25 cellular contexts compared by ENCODE assay signal in the genomic region with DNA sequence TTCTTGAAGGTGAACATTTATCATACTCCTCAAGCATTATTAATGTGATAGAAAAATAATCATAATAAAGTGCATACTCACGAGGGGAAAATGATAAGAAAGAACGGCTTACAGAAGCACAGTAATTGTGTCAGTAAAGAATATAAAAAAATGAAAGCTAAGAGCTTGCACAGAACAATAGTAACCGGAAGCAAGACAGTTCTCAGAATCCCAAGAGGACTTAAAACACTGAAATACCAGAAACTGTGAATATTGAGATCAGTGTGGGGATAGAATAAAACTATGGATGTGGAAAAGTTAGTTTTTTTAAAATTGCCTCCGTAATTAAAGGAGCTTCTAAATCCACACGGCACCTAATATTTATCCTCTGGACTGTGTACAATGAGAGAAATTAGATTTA.
DNase-seq lines count a peak whose midpoint lies in the region; ATAC-seq and TF ChIP-seq lines count a peak whose summit lies in the region.
"Had no signal": no experiment of that assay in that cellular context is flagged by ENCODE, and none has a peak within 500 bp of the region (broad histone marks: within the 10 kb centered on the region; RNA-seq: fewer than 3 reads in every experiment).

No MANE protein-coding gene starts in this region.

- POLR2A ChIA-PET in SK-N-SH (lab: Yijun Ruan, JAX) = no interaction called here
- POLR2A ChIA-PET in OCI-LY7 (lab: Charles Lee) = interaction anchor here (0.8 to 1.1 kb wide), 3 partner anchors 9 to 181 kb away, joined by 3 to 5 read pairs (median 4); no protein-coding TSS in a partner anchor

- TF ChIP-seq EP300 in SK-N-SH (IDR thresholded peaks at IDR 0.05; ENCODE audit: borderline replicate concordance in 1 of 2, low read depth in 1 of 2, low read length in 1 of 2) = no peak

- no TSS peak for BruUV-seq in OCI-LY7 (replicated peaks; lab: Mats Ljungman, UMichigan)

- no peak overlapping the region for H3K4me2 ChIP-seq in SK-N-SH
- H3K4me2 ChIP-seq in OCI-LY7 (ENCODE audit: low read length) = 0 out of 2 replicates have a peak overlapping the region, but pooled peaks have one; percentile 11
- H3K4me2 ChIP-seq in neuronal stem cell (ENCODE audit: insufficient read depth, low read length, poor library complexity, severe bottlenecking) = no peak overlapping the region
- H3K4me2 ChIP-seq in GM23338 = no peak overlapping the region

- H2BK5ac ChIP-seq in neuronal stem cell (ENCODE audit: low read length) = no peak overlapping the region

- no peaks in the 10 kb centered on the region for H3K27me3 ChIP-seq in SK-N-SH (ENCODE audit: insufficient read depth)
- H3K27me3 ChIP-seq in neuronal stem cell (ENCODE audit: control insufficient read depth in 3 of 3, insufficient read depth in 3 of 3, low read depth in 1 of 3, low read length in 3 of 3) = no peaks in the 10 kb centered on the region
- H3K27me3 ChIP-seq in GM23338 (ENCODE audit: insufficient read depth) = no peaks in the 10 kb centered on the region

- H3K4me1 Mint-ChIP-seq in GM23338 = no peaks in the 10 kb centered on the region
- H3K4me1 Mint-ChIP-seq: CD4-positive, alpha-beta memory T cell had no signal

- CTCF ChIA-PET in SK-N-SH (lab: Yijun Ruan, JAX) = no interaction called here
- CTCF ChIA-PET in OCI-LY7 (lab: Charles Lee; ENCODE audit: unreplicated experiment) = no interaction called here

- no peak overlapping the region for H2BK120ac ChIP-seq in neuronal stem cell (ENCODE audit: low read depth, low read length)

- no peak overlapping the region for H3K4me3 Mint-ChIP-seq in GM23338
- H3K4me3 Mint-ChIP-seq: CD4-positive, alpha-beta memory T cell had no signal

- H3K9me2 ChIP-seq in SK-N-SH = peaks cover 3% of the 10 kb centered on the region; the same call in 1 of the 2 replicates
- no peaks in the 10 kb centered on the region for H3K9me2 ChIP-seq in OCI-LY7 (ENCODE audit: insufficient read depth, low read length)
- H3K9me2 ChIP-seq in GM23338 (ENCODE audit: insufficient read depth) = no peaks in the 10 kb centered on the region

- H2AFZ ChIP-seq in SK-N-SH (ENCODE audit: low read depth) (peak overlapping the region; percentile 54; the same call in 1 of the 2 replicates), OCI-LY7 (ENCODE audit: low read length) (peak overlapping the region; percentile 29; the same call in 1 of the 2 replicates), neuronal stem cell (ENCODE audit: low read length) (peak overlapping the region; percentile 20), GM23338 (no peak overlapping the region)

- H3K9me3 Mint-ChIP-seq in GM23338 = no peaks in the 10 kb centered on the region

- H3K23ac ChIP-seq in neuronal stem cell (ENCODE audit: low read depth, low read length, poor library complexity) = no peak overlapping the region

- H3K79me1 ChIP-seq in neuronal stem cell (ENCODE audit: low read depth, low read length) = no peaks in the 10 kb centered on the region

- H3K9ac ChIP-seq in SK-N-SH = no peak overlapping the region
- H3K9ac ChIP-seq in neuronal stem cell (ENCODE audit: low read depth, low read length, poor library complexity) = no peak overlapping the region

- TF ChIP-seq RAD21 in SK-N-SH (IDR thresholded peaks at IDR 0.05; ENCODE audit: low read length) = no peak

- 88% methylated on average over 5 of the region's 5 CpGs for WGBS in SK-N-SH (ENCODE audit: low lambda C conversion rate)
- no CpG with 5 or more reads among the region's 5 CpGs for WGBS in neuronal stem cell (ENCODE audit: extremely low coverage in 2 of 2, insufficient read length in 2 of 2, insufficient replicate concordance in 1 of 2), 2 donors

- ATAC-seq in SK-N-SH treated with all-trans-retinoic acid at 6 μM for 48 hours (no peak), HG02571 (IDR thresholded peaks at IDR 0.05; ENCODE audit: unreplicated experiment) (no peak), GM23338 (no peak)
- ATAC-seq: Panc1 had no signal

- no peak overlapping the region for H3K27ac Mint-ChIP-seq in GM23338
- H3K27ac Mint-ChIP-seq: CD4-positive, alpha-beta memory T cell had no signal

- no peaks in the 10 kb centered on the region for H3K27me3 Mint-ChIP-seq in GM23338 (ENCODE audit: insufficient read depth, low read depth, poor library complexity)
- H3K27me3 Mint-ChIP-seq: CD4-positive, alpha-beta memory T cell had no signal

- H3K27ac ChIP-seq in SK-N-SH (ENCODE audit: low read depth in 2 of 2, low read length in 1 of 2) = no peak overlapping the region
- no peak overlapping the region for H3K27ac ChIP-seq in OCI-LY7 (ENCODE audit: low read depth, low read length, poor library complexity, severe bottlenecking)
- H3K27ac ChIP-seq in neuronal stem cell (replicated peaks; ENCODE audit: low read length) = no peak overlapping the region
- H3K27ac ChIP-seq in GM23338 (ENCODE audit: low read depth) = no peak overlapping the region

- no peak overlapping the region for H3K4ac ChIP-seq in neuronal stem cell (ENCODE audit: low read length)

- H3K4me3 ChIP-seq in SK-N-SH (ENCODE audit: low read depth in 2 of 2, low read length in 1 of 2) = no peak overlapping the region
- no peak overlapping the region for H3K4me3 ChIP-seq in OCI-LY7 (ENCODE audit: low read depth, low read length, poor library complexity, severe bottlenecking)
- peak overlapping the region; percentile 33 for H3K4me3 ChIP-seq in choroid plexus epithelial cell (ENCODE audit: low read depth, low read length)
- no peak overlapping the region for H3K4me3 ChIP-seq in neuronal stem cell (ENCODE audit: low read length in 2 of 2)
- H3K4me3 ChIP-seq in GM23338 = no peak overlapping the region
- H3K4me3 ChIP-seq: HAP-1 had no signal

- no peak overlapping the region for H2AK5ac ChIP-seq in neuronal stem cell (ENCODE audit: low read depth, low read length)

- intact Hi-C loops in OCI-LY7 (cut with micrococcal nuclease; ENCODE audit: unreplicated experiment) = no loop called here

- H3K36me3 ChIP-seq in SK-N-SH (replicated peaks in 1 of 2; ENCODE audit: control insufficient read depth in 1 of 2, insufficient read depth in 2 of 2, low read length in 1 of 2) = no peaks in the 10 kb centered on the region
- no peaks in the 10 kb centered on the region for H3K36me3 ChIP-seq in OCI-LY7 (ENCODE audit: insufficient read depth, low read length)
- H3K36me3 ChIP-seq in neuronal stem cell (replicated peaks in 1 of 2; ENCODE audit: control insufficient read depth in 2 of 2, insufficient read depth in 2 of 2, low read length in 2 of 2) = no peaks in the 10 kb centered on the region
- H3K36me3 ChIP-seq in GM23338 (ENCODE audit: insufficient read depth) = no peaks in the 10 kb centered on the region
- H3K36me3 ChIP-seq: HAP-1 had no signal

- H3F3A ChIP-seq in SK-N-SH (replicated peaks; ENCODE audit: insufficient read depth) = peaks cover 3% of the 10 kb centered on the region
- H3F3A ChIP-seq in GM23338 (replicated peaks; ENCODE audit: low read depth) = no peaks in the 10 kb centered on the region

- no peak overlapping the region for H2BK15ac ChIP-seq in neuronal stem cell (ENCODE audit: low read length)

- H2BK12ac ChIP-seq in neuronal stem cell (ENCODE audit: low read length) = no peak overlapping the region

- DNase-seq in SK-N-SH = no peak
- DNase-seq in OCI-LY7 (ENCODE audit: low spot score) = no peak
- DNase-seq in choroid plexus epithelial cell (ENCODE audit: low read depth) = peak; percentile 38
- DNase-seq in neuronal stem cell (ENCODE audit: low spot score) = no peak
- no peak for DNase-seq in NCI-H526 treated with DMSO at 0.1 percent for 48 hours (lab: John Stamatoyannopoulos, UW)
- DNase-seq in GM23338 (ENCODE audit: low spot score) = no peak
- DNase-seq: CD4-positive, alpha-beta memory T cell; COR-L47; DMS53; GOT3; IMR-90; KG1; NCI-H1092; NCI-H1417 treated with DMSO at 0.1 percent for 48 hours; NCI-H1694 treated with DMSO at 0.1 percent for 48 hours; NCI-H2081; NCI-H345; NCI-H510A treated with DMSO at 0.1 percent for 48 hours; NCI-H774; NK-92 treated with Interleukin-12 subunit alpha and Interleukin-12 subunit beta, amount 100 ng/mL, for 24 hours; T-helper 1 cell had no signal

- H3K18ac ChIP-seq in neuronal stem cell (ENCODE audit: low read length) = no peak overlapping the region

- H3K14ac ChIP-seq in neuronal stem cell (ENCODE audit: low read length) = no peak overlapping the region

- H3K36me3 Mint-ChIP-seq in GM23338 (ENCODE audit: low read depth) = no peaks in the 10 kb centered on the region
- H3K36me3 Mint-ChIP-seq: CD4-positive, alpha-beta memory T cell had no signal

- TF ChIP-seq CTCF in SK-N-SH (IDR thresholded peaks at IDR 0.05) (no peak), OCI-LY7 (conservative IDR thresholded peaks at IDR 0.05; ENCODE audit: low read length) (no peak), choroid plexus epithelial cell (conservative IDR thresholded peaks at IDR 0.05; ENCODE audit: low read depth, low read length) (no peak), GM23338 (conservative IDR thresholded peaks at IDR 0.05; ENCODE audit: low read depth in 2 of 2) (no peak)

- no peak overlapping the region for H4K91ac ChIP-seq in neuronal stem cell (ENCODE audit: low read depth, low read length, poor library complexity)

- H3K79me2 ChIP-seq in SK-N-SH (ENCODE audit: insufficient read depth) (no peaks in the 10 kb centered on the region), OCI-LY7 (ENCODE audit: insufficient read depth, low read depth, low read length) (no peaks in the 10 kb centered on the region), GM23338 (replicated peaks; ENCODE audit: insufficient read depth) (no peaks in the 10 kb centered on the region)

- H3K9me3 ChIP-seq in SK-N-SH (no peaks in the 10 kb centered on the region; the same call in 1 of the 2 replicates), OCI-LY7 (ENCODE audit: low read length) (no peaks in the 10 kb centered on the region), neuronal stem cell (replicated peaks in 1 of 2; ENCODE audit: control insufficient read depth in 2 of 2, insufficient read depth in 1 of 2, low read depth in 1 of 2, low read length in 2 of 2) (no peaks in the 10 kb centered on the region)
- H3K9me3 ChIP-seq: HAP-1 had no signal

- H3K4me1 ChIP-seq in SK-N-SH (ENCODE audit: control insufficient read depth in 1 of 2, insufficient read depth in 2 of 2, low read depth in 1 of 2, low read length in 1 of 2) = peaks cover 0 to 7% of the 10 kb centered on the region in 2 experiments; a peak in 3 of 4 replicates
- H3K4me1 ChIP-seq in OCI-LY7 (ENCODE audit: insufficient read depth, low read length, poor library complexity, severe bottlenecking) = no peaks in the 10 kb centered on the region
- H3K4me1 ChIP-seq in neuronal stem cell (ENCODE audit: control insufficient read depth in 2 of 2, insufficient read depth in 1 of 2, low read depth in 1 of 2, low read length in 2 of 2) = peaks cover 0 to 4% of the 10 kb centered on the region in 2 donors
- no peaks in the 10 kb centered on the region for H3K4me1 ChIP-seq in GM23338 (ENCODE audit: insufficient read depth)

- no peaks in the 10 kb centered on the region for H4K20me1 ChIP-seq in SK-N-SH (ENCODE audit: insufficient read depth)
- no peaks in the 10 kb centered on the region for H4K20me1 ChIP-seq in OCI-LY7 (ENCODE audit: insufficient read depth, low read length)
- no peaks in the 10 kb centered on the region for H4K20me1 ChIP-seq in GM23338 (replicated peaks; ENCODE audit: insufficient read depth)

- H4K8ac ChIP-seq in neuronal stem cell (ENCODE audit: low read depth, low read length) = no peak overlapping the region

TF ChIP-seq in SK-N-SH, 30 proteins besides CTCF, POLR2A, EP300 and RAD21 (continues in another document):
- TF ChIP-seq TCF12 (IDR thresholded peaks at IDR 0.05) = no peak

TF ChIP-seq in GM23338, 12 proteins besides CTCF, POLR2A, EP300 and RAD21 (continues in another document):
- TF ChIP-seq ZNF331 (CRISPR knock-in tag; IDR thresholded peaks at IDR 0.05; ENCODE audit: low read depth) = no peak
